Comparison of ENCODE assay signal across 12 cellular contexts in the genomic region with DNA sequence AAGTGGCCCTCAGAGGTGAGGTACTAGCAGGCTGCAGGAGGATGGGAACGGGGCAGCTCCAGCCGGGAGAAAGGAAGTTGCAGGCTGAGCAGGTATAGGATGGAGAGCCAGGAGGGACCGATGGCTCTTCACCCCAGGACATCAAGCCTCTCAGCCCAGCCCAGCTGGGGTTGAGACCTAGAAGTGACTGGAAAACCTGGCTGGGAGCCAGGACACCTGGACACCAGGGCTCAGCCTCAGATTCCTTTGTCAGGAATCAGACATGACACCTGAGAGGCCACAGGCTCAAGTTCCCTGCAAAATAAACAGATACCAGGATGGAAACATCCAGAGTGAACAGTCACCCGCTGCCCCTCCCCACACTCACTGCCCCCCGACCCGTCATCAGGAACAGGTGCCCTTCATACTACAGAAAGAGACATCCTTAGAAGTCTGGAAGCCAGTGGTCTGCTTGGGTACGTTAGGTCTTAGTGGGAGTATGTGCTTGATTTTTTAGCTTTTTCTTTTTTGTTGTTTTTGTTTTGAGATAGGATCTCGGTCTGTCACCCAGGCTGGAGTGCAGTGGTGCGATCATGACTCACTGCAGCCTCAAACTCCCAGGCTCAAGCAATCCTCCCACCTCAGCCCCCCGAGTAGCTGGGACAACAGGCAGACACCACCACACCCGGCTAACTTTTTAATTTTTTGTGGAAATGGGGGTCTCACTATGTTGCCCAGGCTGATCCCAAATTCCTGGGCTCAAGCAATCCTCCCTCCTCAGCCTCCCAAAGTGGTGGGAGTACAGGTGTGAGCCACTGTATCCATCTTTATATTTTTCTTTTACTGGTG.
DNase-seq lines count a peak whose midpoint lies in the region; ATAC-seq and TF ChIP-seq lines count a peak whose summit lies in the region.
"Had no signal": no experiment of that assay in that cellular context is flagged by ENCODE, and none has a peak within 500 bp of the region (broad histone marks: within the 10 kb centered on the region; RNA-seq: fewer than 3 reads in every experiment).

No MANE protein-coding gene starts in this region.

- TF ChIP-seq EP300 in ovary (IDR thresholded peaks at IDR 0.05), result no peak

- H3K4me3 ChIP-seq in ovary, result no peak overlapping the region

- H3K4me1 ChIP-seq in ovary (ENCODE audit: insufficient read depth), result no peaks in the 10 kb centered on the region

- no peaks in the 10 kb centered on the region for H3K9me3 ChIP-seq in ovary

- no peaks in the 10 kb centered on the region for H3K36me3 ChIP-seq in ovary

- TF ChIP-seq CTCF in ovary (IDR thresholded peaks at IDR 0.05), result no peak

- H3K27ac ChIP-seq in ovary, result no peak overlapping the region

- no peak for ATAC-seq in HG03571 (IDR thresholded peaks at IDR 0.05; ENCODE audit: unreplicated experiment)

- TF ChIP-seq POLR2A in ovary (IDR thresholded peaks at IDR 0.05), result no peak

- 64 to 75% (median 70%) methylated on average over 11 of the region's 11 CpGs for WGBS in ovary, 3 donors

- intact Hi-C loops in ovary (cut with DNase I), result no loop called here

- DNase-seq in ELR (ENCODE audit: low read depth), result peak; percentile 41
- peak; percentile 29 for DNase-seq in NCI-H2029 treated with DMSO at 0.1 percent for 48 hours (lab: John Stamatoyannopoulos, UW)
- peak; percentile 32 for DNase-seq in SHP77 treated with DMSO at 0.1 percent for 48 hours (lab: John Stamatoyannopoulos, UW)
- DNase-seq in left kidney (ENCODE audit: low read depth, low spot score), result peak; percentile 92
- no peak for DNase-seq in mucosa of gallbladder (ENCODE audit: low spot score)
- no peak for DNase-seq in NCI-H2081 treated with DMSO at 0.1 percent for 48 hours (lab: John Stamatoyannopoulos, UW)
- no peak for DNase-seq in ovary
- DNase-seq: activated effector memory CD4-positive, alpha-beta T cell treated with Interleukin-2 at 50 U/mL for 16 hours; immature natural killer cell; NCI-H446; retina had no signal

- no peaks in the 10 kb centered on the region for H3K27me3 ChIP-seq in ovary

Comparison
In these comparisons a context has a peak if more than half of its experiments do, and no peak if none do; other contexts are left out.
1. DNase-seq: peak in ELR (single experiment), NCI-H2029 treated with DMSO at 0.1 percent for 48 hours (single experiment), SHP77 treated with DMSO at 0.1 percent for 48 hours (single experiment) and left kidney (single experiment); none in mucosa of gallbladder (single experiment), NCI-H2081 treated with DMSO at 0.1 percent for 48 hours (single experiment) and ovary (0 of 5).